25 cellular contexts compared by ENCODE assay signal in genomic region chr17:28093999-28094716, GRCh38.
"Had no signal": no experiment of that assay in that cellular context is flagged by ENCODE, and none has a peak within 500 bp of the region (broad histone marks: within the 10 kb centered on the region; RNA-seq: fewer than 3 reads in every experiment).

No MANE protein-coding gene starts in this region.

- H3K27me3 ChIP-seq: colonic mucosa, esophagus muscularis mucosa, gastroesophageal sphincter, heart left ventricle, left lung, right atrium auricular region, tibial artery had no signal

- H3K4me3 ChIP-seq: colonic mucosa, esophagus muscularis mucosa, gastroesophageal sphincter, heart left ventricle, left lung, right atrium auricular region, tibial artery had no signal

- H3K9me3 ChIP-seq: colonic mucosa, esophagus muscularis mucosa, gastroesophageal sphincter, left lung, tibial artery had no signal

- H3K27me3 Mint-ChIP-seq: activated CD4-positive, alpha-beta T cell treated with anti-CD3 and anti-CD28 coated beads, Interleukin-2, amount 10 ng/mL, durations not matched to agents 7 days and 5 days; activated naive CD8-positive, alpha-beta T cell treated with anti-CD3 and anti-CD28 coated beads, Interleukin-2, amount 10 ng/mL, durations not matched to agents 7 days and 5 days; activated T-cell treated with anti-CD3 and anti-CD28 coated beads, Interleukin-2, amount 50 U/mL, for 24 hours; brain had no signal

- H3K27ac Mint-ChIP-seq: activated CD4-positive, alpha-beta T cell treated with anti-CD3 and anti-CD28 coated beads, Interleukin-2, amount 10 ng/mL, durations not matched to agents 7 days and 5 days; activated CD8-positive, alpha-beta T cell treated with anti-CD3 and anti-CD28 coated beads, Interleukin-2, amount 10 ng/mL, durations not matched to agents 7 days and 5 days; activated naive CD8-positive, alpha-beta T cell treated with anti-CD3 and anti-CD28 coated beads, Interleukin-2, amount 10 ng/mL, durations not matched to agents 7 days and 5 days; activated T-cell treated with anti-CD3 and anti-CD28 coated beads, Interleukin-2, amount 50 U/mL, for 24 hours; activated T-helper 2 cell treated with anti-CD3 and anti-CD28 coated beads, Interferon-gamma antibody, Interleukin-2, Interleukin-4, amounts not matched to agents 10 μg/mL and 5 μg/mL and 100 μg/mL, durations not matched to agents 14 hours and 24 hours and 36 hours had no signal

- H3K4me1 Mint-ChIP-seq: activated CD4-positive, alpha-beta T cell treated with anti-CD3 and anti-CD28 coated beads, Interleukin-2, amount 10 ng/mL, durations not matched to agents 7 days and 5 days; activated naive CD8-positive, alpha-beta T cell treated with anti-CD3 and anti-CD28 coated beads, Interleukin-2, amount 10 ng/mL, durations not matched to agents 7 days and 5 days had no signal

- DNase-seq: activated CD4-positive, alpha-beta T cell treated with anti-CD3 and anti-CD28 coated beads, Interleukin-2, amount 10 ng/mL, durations not matched to agents 7 days and 5 days; activated CD8-positive, alpha-beta T cell treated with anti-CD3 and anti-CD28 coated beads, Interleukin-2, amount 10 ng/mL, durations not matched to agents 7 days and 5 days; activated naive CD4-positive, alpha-beta T cell treated with Interleukin-2 at 50 U/mL for 16 hours; activated naive CD8-positive, alpha-beta T cell treated with anti-CD3 and anti-CD28 coated beads, Interleukin-2, amount 10 ng/mL, durations not matched to agents 7 days and 5 days; activated T-cell treated with anti-CD3 and anti-CD28 coated beads, Interleukin-2, amount 50 U/mL, for 24 hours; amygdala; central memory CD4-positive, alpha-beta T cell; colonic mucosa; heart left ventricle; kidney; left lung; stimulated activated CD4-positive, alpha-beta T cell treated with anti-CD3 and anti-CD28 coated beads, Interleukin-12 subunit alpha, Interleukin-12 subunit beta, amount 100 ng/mL, for 4 hours; stimulated activated CD4-positive, alpha-beta T cell treated with anti-CD3 and anti-CD28 coated beads, Interleukin-1b, Interleukin-23, amount 100 ng/mL, for 48 hours; stimulated activated CD8-positive, alpha-beta memory T cell treated with anti-CD3 and anti-CD28 coated beads, Interleukin-4, amount 100 ng/mL, for 48 hours; stimulated activated naive CD4-positive, alpha-beta T cell treated with Interleukin-2 at 50 U/mL for 16 hours; substantia nigra; T1000; tibial artery had no signal

- H3K4me1 ChIP-seq: colonic mucosa, tibial artery had no signal

- H3K36me3 ChIP-seq: colonic mucosa, esophagus muscularis mucosa, gastroesophageal sphincter, heart left ventricle, left lung, right atrium auricular region, tibial artery had no signal

- H3K4me3 Mint-ChIP-seq: activated CD4-positive, alpha-beta T cell treated with anti-CD3 and anti-CD28 coated beads, Interleukin-2, amount 10 ng/mL, durations not matched to agents 7 days and 5 days; activated CD8-positive, alpha-beta T cell treated with anti-CD3 and anti-CD28 coated beads, Interleukin-2, amount 10 ng/mL, durations not matched to agents 7 days and 5 days; activated naive CD8-positive, alpha-beta T cell treated with anti-CD3 and anti-CD28 coated beads, Interleukin-2, amount 10 ng/mL, durations not matched to agents 7 days and 5 days; activated T-cell treated with anti-CD3 and anti-CD28 coated beads, Interleukin-2, amount 50 U/mL, for 24 hours; brain; neural crest cell had no signal

- H3K36me3 Mint-ChIP-seq: activated naive CD8-positive, alpha-beta T cell treated with anti-CD3 and anti-CD28 coated beads, Interleukin-2, amount 10 ng/mL, durations not matched to agents 7 days and 5 days had no signal

- ATAC-seq: activated CD4-positive, CD25-positive, alpha-beta regulatory T cell treated with anti-CD3 and anti-CD28 coated beads, Interleukin-2, amount 50 U/mL, for 24 hours; activated CD8-positive, alpha-beta T cell treated with anti-CD3 and anti-CD28 coated beads, Interleukin-2, amount 10 ng/mL, durations not matched to agents 7 days and 5 days; gastroesophageal sphincter; heart left ventricle; left lung had no signal

- H3K27ac ChIP-seq: colonic mucosa, esophagus muscularis mucosa, gastroesophageal sphincter, heart left ventricle, left lung, right atrium auricular region, tibial artery had no signal

- H3K9me3 Mint-ChIP-seq: activated naive CD8-positive, alpha-beta T cell treated with anti-CD3 and anti-CD28 coated beads, Interleukin-2, amount 10 ng/mL, durations not matched to agents 7 days and 5 days; activated T-cell treated with anti-CD3 and anti-CD28 coated beads, Interleukin-2, amount 50 U/mL, for 24 hours; activated T-helper 2 cell treated with anti-CD3 and anti-CD28 coated beads, Interferon-gamma antibody, Interleukin-2, Interleukin-4, amounts not matched to agents 10 μg/mL and 5 μg/mL and 100 μg/mL, durations not matched to agents 14 hours and 24 hours and 36 hours; neural crest cell had no signal
